ENCODE assay signal across 8 cellular contexts in the genomic region with DNA sequence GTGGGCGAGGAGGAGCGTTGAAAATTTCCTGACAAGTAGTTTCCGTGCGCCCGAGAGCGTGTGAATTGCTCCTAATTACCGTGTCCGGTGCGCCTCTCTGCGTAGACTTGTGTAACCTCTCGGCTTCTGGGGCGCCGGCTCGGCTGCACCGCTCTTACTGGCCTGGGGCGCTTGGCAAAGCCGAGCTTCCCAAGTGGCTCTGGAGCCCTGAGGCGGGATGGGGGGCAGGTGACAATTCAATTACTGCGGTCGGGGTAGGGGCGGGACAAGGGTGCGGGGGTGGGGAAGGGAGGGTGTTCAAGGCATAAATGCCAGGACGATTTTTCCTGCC. TPM values are rescaled to one million over a fixed set of nuclear protein-coding genes. Genes with fewer than 3 reads are reported as not detected.
DNase-seq lines count a peak whose midpoint lies in the region; ATAC-seq, FAIRE-seq and TF ChIP-seq lines count a peak whose summit lies in the region.

No MANE protein-coding gene starts in this region.

- no peaks in the 10 kb centered on the region for H3K36me3 ChIP-seq in mucosa of descending colon (ENCODE audit: low read depth)
- H3K36me3 ChIP-seq in kidney (ENCODE audit: control insufficient read depth in 1 of 2, insufficient read depth in 2 of 2, low read length in 2 of 2): no peaks in the 10 kb centered on the region

- peaks cover 21% of the 10 kb centered on the region for H3K4me1 Mint-ChIP-seq in Calu3 (ENCODE audit: low read depth, unreplicated experiment)

- no peak overlapping the region for H3K27ac Mint-ChIP-seq in activated naive CD4-positive, alpha-beta T cell treated with anti-CD3 and anti-CD28 coated beads, Interleukin-2, amount 50 U/mL, for 72 hours
- H3K27ac Mint-ChIP-seq in Calu3 (ENCODE audit: unreplicated experiment): no peak overlapping the region

- CTCF ChIA-PET in Calu3 (lab: Charles Lee): no interaction called here

- H3K27me3 Mint-ChIP-seq in Calu3 (ENCODE audit: unreplicated experiment): peaks cover 71% of the 10 kb centered on the region

- H3K27ac ChIP-seq in kidney (ENCODE audit: low read depth in 2 of 2, low read length in 2 of 2): no peak overlapping the region

- H3K9me3 ChIP-seq in mucosa of descending colon (no peaks in the 10 kb centered on the region), kidney (ENCODE audit: control insufficient read depth in 1 of 2, low read length in 2 of 2) (no peaks in the 10 kb centered on the region)

- no TSS peak for BruUV-seq in Calu3 (replicated peaks; lab: Mats Ljungman, UMichigan)

- H3K9me3 Mint-ChIP-seq in activated naive CD4-positive, alpha-beta T cell treated with anti-CD3 and anti-CD28 coated beads, Interleukin-2, amount 50 U/mL, for 72 hours: no peaks in the 10 kb centered on the region
- H3K9me3 Mint-ChIP-seq in Calu3 (ENCODE audit: low read depth, unreplicated experiment): no peaks in the 10 kb centered on the region

- ATAC-seq in GM21360 (IDR thresholded peaks at IDR 0.05; ENCODE audit: unreplicated experiment) (peak; percentile 35), mucosa of descending colon (peak; percentile 40)
- peak; percentile 34 to 60 for ATAC-seq in activated naive CD4-positive, alpha-beta T cell treated with anti-CD3 and anti-CD28 coated beads, Interleukin-2, amount 50 U/mL, for 72 hours

- H3K4me3 Mint-ChIP-seq in Calu3 (ENCODE audit: low read depth, unreplicated experiment): no peak overlapping the region

- intact Hi-C loops in mucosa of descending colon (cut with DNase I, micrococcal nuclease) (no loop called here), kidney (cut with DNase I) (no loop called here), Calu3 (cut with micrococcal nuclease; ENCODE audit: unreplicated experiment) (no loop called here)

- no peak overlapping the region for H3K9ac ChIP-seq in kidney (ENCODE audit: low read length in 2 of 2)

- H3K4me3 ChIP-seq in mucosa of descending colon (no peak overlapping the region), kidney (ENCODE audit: low read length in 2 of 2) (peak overlapping the region in 1 of 2 donors; percentile 25)

- DNase-seq in CD1c-positive myeloid dendritic cell (ENCODE audit: extremely low spot score) (peak; percentile 16), mucosa of descending colon (peak in 2 of 3 donors; percentile 33 to 49), kidney (no peak), SIG-M5 (lab: John Stamatoyannopoulos, UW) (no peak), Calu3 (no peak), hypothalamus (lab: John Stamatoyannopoulos, UW) (no peak)
- peak in 1 of 2 donors; percentile 45 for DNase-seq in activated naive CD4-positive, alpha-beta T cell treated with anti-CD3 and anti-CD28 coated beads, Interleukin-2, amount 50 U/mL, for 72 hours (ENCODE audit: low spot score in 2 of 2)

- FAIRE-seq in kidney (lab: Jason Lieb, UNC): no peak

- H3K36me3 Mint-ChIP-seq in activated naive CD4-positive, alpha-beta T cell treated with anti-CD3 and anti-CD28 coated beads, Interleukin-2, amount 50 U/mL, for 72 hours: peaks cover 5 to 36% of the 10 kb centered on the region in 2 donors
- peaks cover 14% of the 10 kb centered on the region for H3K36me3 Mint-ChIP-seq in Calu3 (ENCODE audit: insufficient read depth, unreplicated experiment)

- TF ChIP-seq CTCF in mucosa of descending colon (IDR thresholded peaks at IDR 0.05): no peak
- no peak for TF ChIP-seq CTCF in kidney (IDR thresholded peaks at IDR 0.05; ENCODE audit: borderline replicate concordance, extremely low read depth, insufficient read depth)
- TF ChIP-seq CTCF in Calu3 (IDR thresholded peaks at IDR 0.05; ENCODE audit: unreplicated experiment): no peak

- peaks cover 44% of the 10 kb centered on the region for H3K4me1 ChIP-seq in mucosa of descending colon (ENCODE audit: low read depth)
- peaks cover 0 to 21% of the 10 kb centered on the region in 2 donors for H3K4me1 ChIP-seq in kidney (ENCODE audit: control insufficient read depth in 1 of 2, insufficient read depth in 1 of 2, low read depth in 1 of 2, low read length in 2 of 2)

RNA-seq across cellular contexts. Expression of a gene that starts 0.4 kb away (rescaled TPM):
- not detected for total RNA-seq in activated naive CD4-positive, alpha-beta T cell treated with anti-CD3 and anti-CD28 coated beads, Interleukin-2, amount 50 U/mL, for 72 hours
- total RNA-seq in mucosa of descending colon (not detected), kidney (not detected), Calu3 (2022) (0.19 and 0.37 TPM in 2 replicates)
- polyA plus RNA-seq in kidney (ENCODE audit: insufficient read depth, low read depth, low replicate concordance): not detected

Comparison
In these comparisons a context has a peak if more than half of its experiments do, and no peak if none do; other contexts are left out.
1. DNase-seq: peak in CD1c-positive myeloid dendritic cell (single experiment) and mucosa of descending colon (2 of 3); none in kidney (single experiment), SIG-M5 (single experiment), Calu3 (single experiment) and hypothalamus (0 of 51).
2. Peak in every context shown above with its lines, with median percentiles within 50 percentile points of each other: ATAC-seq.